ENCODE assay signal across 8 cellular contexts in the genomic region with DNA sequence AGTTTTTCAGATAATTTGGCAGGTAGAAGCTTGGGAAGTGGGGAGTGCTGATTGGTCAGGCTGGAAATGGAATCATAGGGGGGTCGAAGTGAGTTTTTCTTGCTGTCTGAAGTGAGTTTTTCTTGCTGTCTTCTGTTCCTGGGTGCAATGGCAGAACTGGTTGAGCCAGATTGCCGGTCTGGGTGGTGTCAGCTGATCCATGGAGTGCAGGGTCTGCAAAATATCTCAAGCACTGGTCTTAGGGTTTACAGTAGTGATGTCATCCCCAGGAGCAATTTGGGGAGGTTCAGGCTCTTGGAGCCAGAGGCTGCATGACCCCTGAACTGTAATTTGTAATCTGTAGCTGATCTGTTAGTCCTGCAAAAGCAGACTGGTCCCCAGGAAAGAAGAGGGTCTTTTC. TPM values are rescaled to one million over a fixed set of nuclear protein-coding genes. Genes with fewer than 3 reads are reported as not detected.
"Had no signal": no experiment of that assay in that cellular context is flagged by ENCODE, and none has a peak within 500 bp of the region (broad histone marks: within the 10 kb centered on the region; RNA-seq: fewer than 3 reads in every experiment).

No MANE protein-coding gene starts in this region.

RNA-seq across cellular contexts. Expression of a gene that starts 37.9 kb away (rescaled TPM):
- total RNA-seq: activated CD4-positive, alpha-beta memory T cell treated with anti-CD3 and anti-CD28 coated beads, Interleukin-2, amount 10 ng/mL, durations not matched to agents 7 days and 5 days; activated CD8-positive, alpha-beta memory T cell treated with anti-CD3 and anti-CD28 coated beads, Interleukin-2, amount 10 ng/mL, durations not matched to agents 7 days and 5 days; MCF 10A; NCI-H460; RPMI7951; SJCRH30; T-helper 2 cell treated with Interferon-gamma antibody and Interleukin-4, amounts not matched to agents 100 ng/mL and 5 ng/mL, for 36 hours had no signal
- polyA plus RNA-seq: IgD-negative memory B cell had no signal
